In the genomic region with DNA sequence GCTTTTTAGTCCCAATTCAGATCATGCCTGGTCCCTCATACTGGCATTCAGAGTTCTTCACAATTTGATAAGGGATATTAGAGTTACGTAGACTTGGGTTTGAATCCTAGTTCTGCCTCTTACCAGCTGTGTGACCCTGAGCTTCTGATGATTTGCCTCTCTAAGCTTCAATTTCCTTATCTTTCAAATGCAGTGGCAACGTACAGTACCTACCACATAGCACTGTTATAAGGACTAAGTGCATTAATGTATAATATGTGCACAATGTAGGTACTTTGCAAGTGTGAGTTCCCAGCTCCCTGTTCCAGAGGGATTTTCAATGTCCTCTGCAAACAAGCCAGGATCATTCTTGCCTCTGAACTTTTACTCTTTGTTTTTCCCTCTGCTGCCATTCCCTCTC, we compare ENCODE assay signal across 18 cellular contexts. TPM values are rescaled to one million over a fixed set of nuclear protein-coding genes. Genes with fewer than 3 reads are reported as not detected.
DNase-seq lines count a peak whose midpoint lies in the region; ATAC-seq and TF ChIP-seq lines count a peak whose summit lies in the region.
"Had no signal": no experiment of that assay in that cellular context is flagged by ENCODE, and none has a peak within 500 bp of the region (broad histone marks: within the 10 kb centered on the region; RNA-seq: fewer than 3 reads in every experiment).

No MANE protein-coding gene starts in this region.

- H3K36me3 ChIP-seq in WERI-Rb-1 = peaks cover 15% of the 10 kb centered on the region

- POLR2A ChIA-PET in activated CD8-positive, alpha-beta T cell treated with anti-CD3 and anti-CD28 coated beads for 36 hours (lab: Charles Lee) = interaction anchor here (1.3 to 14.6 kb wide), 4 partner anchors 10 to 38 kb away, joined by 3 to 216 read pairs (median 4); a partner anchor contains a TSS

- peak overlapping the region; percentile 91 for H3K4me3 Mint-ChIP-seq in activated naive CD4-positive, alpha-beta T cell treated with anti-CD3 and anti-CD28 coated beads, Interleukin-2, amount 50 U/mL, for 24 hours
- no peak overlapping the region for H3K4me3 Mint-ChIP-seq in activated CD8-positive, alpha-beta T cell treated with anti-CD3 and anti-CD28 coated beads for 36 hours

- H3K27me3 Mint-ChIP-seq in activated naive CD4-positive, alpha-beta T cell treated with anti-CD3 and anti-CD28 coated beads, Interleukin-2, amount 50 U/mL, for 24 hours = no peaks in the 10 kb centered on the region
- H3K27me3 Mint-ChIP-seq in activated CD8-positive, alpha-beta T cell treated with anti-CD3 and anti-CD28 coated beads for 36 hours = no peaks in the 10 kb centered on the region

- peak; percentile 22 for TF ChIP-seq POLR2A in erythroblast (IDR thresholded peaks at IDR 0.05; ENCODE audit: low read length)

- H3K27me3 ChIP-seq in WERI-Rb-1 (ENCODE audit: insufficient read depth, low read depth, severe bottlenecking) = no peaks in the 10 kb centered on the region
- H3K27me3 ChIP-seq: testis had no signal

- no peaks in the 10 kb centered on the region for H3K9me3 ChIP-seq in WERI-Rb-1 (ENCODE audit: severe bottlenecking)
- H3K9me3 ChIP-seq: HAP-1, testis had no signal

- no peak for ATAC-seq in activated CD8-positive, alpha-beta T cell treated with anti-CD3 and anti-CD28 coated beads for 36 hours
- no peak for ATAC-seq in GM18517 (IDR thresholded peaks at IDR 0.05; ENCODE audit: unreplicated experiment)
- ATAC-seq in GM21737 (IDR thresholded peaks at IDR 0.05; ENCODE audit: unreplicated experiment) = no peak
- no peak for ATAC-seq in HG03439 (IDR thresholded peaks at IDR 0.05; ENCODE audit: unreplicated experiment)
- ATAC-seq: right cardiac atrium had no signal

- CTCF ChIA-PET in activated CD8-positive, alpha-beta T cell treated with anti-CD3 and anti-CD28 coated beads for 36 hours (lab: Charles Lee) = interaction anchor here (1.4 to 5.8 kb wide), 4 partner anchors 8 to 239 kb away, joined by 4 to 33 read pairs (median 7); a partner anchor contains a TSS

- no peak overlapping the region for H3K27ac ChIP-seq in WERI-Rb-1
- H3K27ac ChIP-seq: testis had no signal

- no peak for DNase-seq in activated naive CD4-positive, alpha-beta T cell treated with Interleukin-2 at 50 U/mL for 16 hours
- no peak for DNase-seq in activated CD8-positive, alpha-beta T cell treated with anti-CD3 and anti-CD28 coated beads for 36 hours
- peak; percentile 69 to 85 for DNase-seq in erythroblast (lab: John Stamatoyannopoulos, UW)
- DNase-seq in WERI-Rb-1 = no peak
- DNase-seq: DMS 273 treated with DMSO at 0.1 percent for 48 hours; effector CD4-positive, alpha-beta T cell; hippocampal formation; kidney glomerular epithelial cell; midbrain; NCI-H1694 treated with DMSO at 0.1 percent for 48 hours; nucleus accumbens; right cardiac atrium; testis had no signal

- H3K9me3 Mint-ChIP-seq in activated naive CD4-positive, alpha-beta T cell treated with anti-CD3 and anti-CD28 coated beads, Interleukin-2, amount 50 U/mL, for 24 hours = no peaks in the 10 kb centered on the region
- no peaks in the 10 kb centered on the region for H3K9me3 Mint-ChIP-seq in activated CD8-positive, alpha-beta T cell treated with anti-CD3 and anti-CD28 coated beads for 36 hours

- H3K36me3 Mint-ChIP-seq in activated naive CD4-positive, alpha-beta T cell treated with anti-CD3 and anti-CD28 coated beads, Interleukin-2, amount 50 U/mL, for 24 hours = peaks cover 28% of the 10 kb centered on the region
- H3K36me3 Mint-ChIP-seq in activated CD8-positive, alpha-beta T cell treated with anti-CD3 and anti-CD28 coated beads for 36 hours (ENCODE audit: low read depth) = peaks cover 76% of the 10 kb centered on the region

- intact Hi-C loops in activated CD8-positive, alpha-beta T cell treated with anti-CD3 and anti-CD28 coated beads for 36 hours (cut with micrococcal nuclease) = no loop called here

- TF ChIP-seq CTCF in activated CD8-positive, alpha-beta T cell treated with anti-CD3 and anti-CD28 coated beads for 36 hours (IDR thresholded peaks at IDR 0.05) = no peak
- no peak for TF ChIP-seq CTCF in WERI-Rb-1 (IDR thresholded peaks at IDR 0.05; ENCODE audit: low read depth, low read length)

- H3K4me3 ChIP-seq in WERI-Rb-1 (ENCODE audit: low read depth, low read length) = no peak overlapping the region
- H3K4me3 ChIP-seq: HAP-1, testis had no signal

- peaks cover 80% of the 10 kb centered on the region for H3K4me1 Mint-ChIP-seq in activated naive CD4-positive, alpha-beta T cell treated with anti-CD3 and anti-CD28 coated beads, Interleukin-2, amount 50 U/mL, for 24 hours
- H3K4me1 Mint-ChIP-seq in activated CD8-positive, alpha-beta T cell treated with anti-CD3 and anti-CD28 coated beads for 36 hours (ENCODE audit: low read depth) = peaks cover 78% of the 10 kb centered on the region

- peak overlapping the region; percentile 96 for H3K27ac Mint-ChIP-seq in activated naive CD4-positive, alpha-beta T cell treated with anti-CD3 and anti-CD28 coated beads, Interleukin-2, amount 50 U/mL, for 24 hours
- peak overlapping the region; percentile 91 for H3K27ac Mint-ChIP-seq in activated CD8-positive, alpha-beta T cell treated with anti-CD3 and anti-CD28 coated beads for 36 hours

RNA-seq across cellular contexts. Expression of a gene that starts 7.3 kb away (rescaled TPM):
- 100 to 1,000 TPM; 176 to 188 TPM for total RNA-seq in activated CD8-positive, alpha-beta T cell treated with anti-CD3 and anti-CD28 coated beads for 36 hours

RNA-seq across cellular contexts. Expression of a gene that starts 22.0 kb away (rescaled TPM):
- total RNA-seq in activated CD8-positive, alpha-beta T cell treated with anti-CD3 and anti-CD28 coated beads for 36 hours = 10 to 100 TPM; 60.8 to 61.4 TPM

RNA-seq across cellular contexts. Expression of a gene that starts 25.1 kb away (rescaled TPM):
- 10 to 100 TPM; 33.1 to 36.7 TPM for total RNA-seq in activated CD8-positive, alpha-beta T cell treated with anti-CD3 and anti-CD28 coated beads for 36 hours

RNA-seq across cellular contexts. Expression of a gene that starts 36.1 kb away (rescaled TPM):
- total RNA-seq in activated CD8-positive, alpha-beta T cell treated with anti-CD3 and anti-CD28 coated beads for 36 hours = 10 to 100 TPM; 88.4 to 89.9 TPM

Comparison
In these comparisons a context has a peak if more than half of its experiments do, and no peak if none do; other contexts are left out.
1. DNase-seq: peak in erythroblast (2 of 2); none in activated naive CD4-positive, alpha-beta T cell treated with Interleukin-2 at 50 U/mL for 16 hours (single experiment), activated CD8-positive, alpha-beta T cell treated with anti-CD3 and anti-CD28 coated beads for 36 hours (single experiment) and WERI-Rb-1 (single experiment).